In genomic region chr18:62387257-62387656, GRCh38 we compare ENCODE assay signal across 29 cellular contexts.
"Had no signal": no experiment of that assay in that cellular context is flagged by ENCODE, and none has a peak within 500 bp of the region (broad histone marks: within the 10 kb centered on the region; RNA-seq: fewer than 3 reads in every experiment).

No MANE protein-coding gene starts in this region.

- H3K9me3 ChIP-seq: adrenal gland, body of pancreas, esophagus muscularis mucosa, gastroesophageal sphincter had no signal

- H3K4me1 ChIP-seq: adrenal gland, gastroesophageal sphincter had no signal

- FAIRE-seq: colon had no signal

- H3K27ac ChIP-seq: adrenal gland, body of pancreas, esophagus muscularis mucosa, gastroesophageal sphincter had no signal

- DNase-seq: activated CD4-positive, alpha-beta memory T cell treated with anti-CD3 and anti-CD28 coated beads, Interleukin-2, amount 10 ng/mL, durations not matched to agents 7 days and 5 days; activated CD4-positive, alpha-beta T cell treated with anti-CD3 and anti-CD28 coated beads for 1 hour; activated CD4-positive, alpha-beta T cell treated with anti-CD3 and anti-CD28 coated beads for 4 hours; activated CD4-positive, alpha-beta T cell treated with anti-CD3 and anti-CD28 coated beads, Interleukin-2, amount 10 ng/mL, durations not matched to agents 7 days and 5 days; activated CD4-positive, alpha-beta T cell treated with anti-CD3 and anti-CD28 coated beads, Interleukin-2, amount 50 U/mL, for 4 hours; activated CD4-positive, CD25-positive, alpha-beta regulatory T cell; activated CD8-positive, alpha-beta memory T cell treated with anti-CD3 and anti-CD28 coated beads, Interleukin-2, amount 50 U/mL, for 48 hours; activated effector memory CD4-positive, alpha-beta T cell treated with Interleukin-2 at 50 U/mL for 16 hours; activated gamma-delta T cell treated with Interleukin-2 at 50 U/mL for 16 hours; activated naive CD4-positive, alpha-beta T cell treated with anti-CD3 and anti-CD28 coated beads for 36 hours; activated naive CD8-positive, alpha-beta T cell treated with anti-CD3 and anti-CD28 coated beads for 36 hours; activated naive CD8-positive, alpha-beta T cell treated with anti-CD3 and anti-CD28 coated beads, Interleukin-2, amount 50 U/mL, for 24 hours; activated T-cell treated with anti-CD3 and anti-CD28 coated beads for 4 hours; activated T-cell treated with anti-CD3 and anti-CD28 coated beads, Interleukin-2, amount 50 U/mL, for 24 hours; activated T-cell treated with anti-CD3 and anti-CD28 coated beads, Interleukin-2, amount 50 U/mL, for 72 hours; adrenal gland; amygdala; aorta; body of pancreas; caudate nucleus; cortex of kidney; effector CD4-positive, alpha-beta T cell; effector memory CD8-positive, alpha-beta T cell; erythroblast; foreskin melanocyte; T-helper 2 cell had no signal

- ATAC-seq: activated naive CD8-positive, alpha-beta T cell treated with anti-CD3 and anti-CD28 coated beads, Interleukin-2, amount 50 U/mL, for 24 hours; activated T-cell treated with anti-CD3 and anti-CD28 coated beads, Interleukin-2, amount 50 U/mL, for 72 hours; body of pancreas; effector memory CD8-positive, alpha-beta T cell; gastroesophageal sphincter had no signal

- H3K36me3 ChIP-seq: adrenal gland, esophagus muscularis mucosa, gastroesophageal sphincter had no signal

- H3K27me3 ChIP-seq: adrenal gland had no signal

- H3K4me3 ChIP-seq: adrenal gland, body of pancreas, esophagus muscularis mucosa, gastroesophageal sphincter had no signal
